19 cellular contexts compared by ENCODE assay signal in the genomic region with DNA sequence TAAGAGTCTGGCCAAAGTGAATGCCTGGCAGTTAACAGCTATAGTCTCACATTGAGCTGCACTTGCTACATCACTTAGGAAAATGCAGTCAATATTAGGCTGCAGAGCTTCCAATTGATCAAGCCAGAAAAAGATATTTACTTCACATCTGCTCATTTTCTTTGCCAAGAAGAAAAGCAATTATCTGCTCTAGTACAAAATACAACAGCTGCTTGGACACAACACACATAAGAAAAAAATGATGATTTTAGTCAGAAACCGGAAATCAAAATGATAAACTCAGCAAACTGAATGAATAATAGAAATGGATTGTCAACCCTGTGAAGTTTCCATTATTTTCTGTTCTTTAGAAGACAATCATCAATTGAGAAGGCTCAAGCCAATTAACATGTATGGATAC. TPM values are rescaled to one million over a fixed set of nuclear protein-coding genes. Genes with fewer than 3 reads are reported as not detected.
DNase-seq lines count a peak whose midpoint lies in the region; ATAC-seq and TF ChIP-seq lines count a peak whose summit lies in the region.
"Had no signal": no experiment of that assay in that cellular context is flagged by ENCODE, and none has a peak within 500 bp of the region (broad histone marks: within the 10 kb centered on the region; RNA-seq: fewer than 3 reads in every experiment).

No MANE protein-coding gene starts in this region.

- H3K9me3 ChIP-seq in heart right ventricle (no peaks in the 10 kb centered on the region), skeletal muscle satellite cell (replicated peaks; ENCODE audit: low read length) (no peaks in the 10 kb centered on the region)
- H3K9me3 ChIP-seq: BLaER1, SK-N-SH had no signal

- DNase-seq in heart right ventricle, result no peak
- no peak for DNase-seq in left cardiac atrium
- DNase-seq in LHCN-M2 (ENCODE audit: low read depth), result peak; percentile 76
- peak; percentile 26 for DNase-seq in fibroblast of the aortic adventitia (ENCODE audit: low read depth)
- no peak for DNase-seq in cerebellar nuclear complex (lab: John Stamatoyannopoulos, UW)
- DNase-seq: CD4-positive, CD25-positive, alpha-beta regulatory T cell; NCI-H1092 treated with DMSO at 0.1 percent for 48 hours; NCI-H1436; NCI-H187; NCI-H2081 treated with DMSO at 0.1 percent for 48 hours; NCI-H2171; NCI-H345; NCI-H524; NCI-H748 treated with DMSO at 0.1 percent for 48 hours; SK-N-SH had no signal

- H3K4me1 ChIP-seq in heart right ventricle (peaks cover 12 to 99% (median 83%) of the 10 kb centered on the region in 9 donors), skeletal muscle satellite cell (ENCODE audit: control insufficient read depth, insufficient read depth, low read length) (peaks cover 85% of the 10 kb centered on the region)
- H3K4me1 ChIP-seq: BLaER1 had no signal

- H3K27me3 ChIP-seq in heart right ventricle (no peaks in the 10 kb centered on the region), skeletal muscle satellite cell (ENCODE audit: control insufficient read depth, insufficient read depth, low read length) (no peaks in the 10 kb centered on the region)
- H3K27me3 ChIP-seq: BLaER1 had no signal

- ATAC-seq in heart right ventricle (peak in 2 of 8 donors; percentile 4 to 13), left cardiac atrium (no peak), GM18517 (IDR thresholded peaks at IDR 0.05; ENCODE audit: unreplicated experiment) (no peak)
- ATAC-seq: HCT116 had no signal

- WGBS in heart right ventricle, 2 donors, result 50 to 62% methylated on average over 1 of the region's 1 CpG

- H3K9ac ChIP-seq in skeletal muscle satellite cell (ENCODE audit: low read depth, low read length), result peak overlapping the region; percentile 67
- H3K9ac ChIP-seq: BLaER1, SK-N-SH had no signal

- peak overlapping the region in 8 of 10 donors; percentile 5 to 66 (median 30) for H3K27ac ChIP-seq in heart right ventricle
- H3K27ac ChIP-seq: BLaER1 had no signal

- peaks cover 0 to 13% (median 0%) of the 10 kb centered on the region in 9 donors for H3K36me3 ChIP-seq in heart right ventricle
- H3K36me3 ChIP-seq in skeletal muscle satellite cell (ENCODE audit: insufficient read depth, low read length), result peaks cover 27% of the 10 kb centered on the region
- H3K36me3 ChIP-seq: BLaER1 had no signal

- TF ChIP-seq CTCF in heart right ventricle (IDR thresholded peaks at IDR 0.05) (no peak), fibroblast of the aortic adventitia (IDR thresholded peaks at IDR 0.05; ENCODE audit: insufficient read depth, low read length) (no peak)

- intact Hi-C loops in heart right ventricle (cut with DNase I), result loop anchor here in 3 of 10 donors (5.0 to 10.0 kb wide), 2 partner anchors 44 to 184 kb away; a partner anchor contains a TSS
- intact Hi-C loops in left cardiac atrium (cut with DNase I), result no loop called here

- H3K4me2 ChIP-seq in skeletal muscle satellite cell (ENCODE audit: low read length), result peak overlapping the region; percentile 61
- H3K4me2 ChIP-seq: BLaER1, SK-N-SH had no signal

- no peak overlapping the region for H3K4me3 ChIP-seq in heart right ventricle
- H3K4me3 ChIP-seq in fibroblast of the aortic adventitia (ENCODE audit: low read depth, low read length), result no peak overlapping the region
- H3K4me3 ChIP-seq in skeletal muscle satellite cell (ENCODE audit: low read length), result no peak overlapping the region
- H3K4me3 ChIP-seq: BLaER1 had no signal

RNA-seq across cellular contexts. Expression of a gene that starts 45.3 kb away (rescaled TPM):
- total RNA-seq in heart right ventricle (10 to 100 TPM; 16.4 to 54.2 (median 23.9) TPM), left cardiac atrium (10 to 100 TPM; 49.0 to 49.5 TPM), LHCN-M2 (2014; rRNA removed) (111 and 136 TPM in 2 replicates), fibroblast of the aortic adventitia (ENCODE audit: low replicate concordance) (12.8 and 54.9 TPM in 2 replicates)
- 10 to 100 TPM in 1 of 2 donors, 1 to 10 TPM in 1; 9.6 to 16.3 TPM for polyA plus RNA-seq in heart right ventricle
- 10.6 TPM for polyA plus RNA-seq in LHCN-M2 (2012)
- total RNA-seq in skeletal muscle satellite cell (2012; rRNA removed), result 69.9 and 94.0 TPM in 2 replicates
- total RNA-seq: CD4-positive, CD25-positive, alpha-beta regulatory T cell had no signal
- polyA plus RNA-seq: CD4-positive, CD25-positive, alpha-beta regulatory T cell had no signal

Comparison
In these comparisons a context has a peak if more than half of its experiments do, and no peak if none do; other contexts are left out.
1. DNase-seq: peak in LHCN-M2 (single experiment) and fibroblast of the aortic adventitia (single experiment); none in heart right ventricle (0 of 2), left cardiac atrium (single experiment) and cerebellar nuclear complex (0 of 2).